9 cellular contexts compared by ENCODE assay signal in the genomic region with DNA sequence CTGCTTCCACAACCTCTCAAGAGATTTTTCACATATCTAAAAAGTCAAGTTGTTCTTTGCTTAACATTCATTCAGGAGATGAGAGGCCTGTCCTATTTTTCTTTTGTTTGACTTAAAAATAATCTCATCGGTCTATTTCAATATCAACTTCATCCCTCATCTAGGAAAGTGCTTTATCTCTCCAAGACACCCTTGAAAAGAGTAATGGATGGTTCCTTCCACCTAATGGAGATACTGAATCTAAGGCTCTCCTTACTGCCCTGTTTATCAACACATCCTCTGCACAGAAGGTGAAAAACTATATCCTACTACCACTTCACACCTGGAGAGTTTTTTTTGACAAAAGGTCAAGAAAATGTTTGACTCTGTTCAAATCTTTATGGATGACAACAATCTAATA. TPM values are rescaled to one million over a fixed set of nuclear protein-coding genes. Genes with fewer than 3 reads are reported as not detected.
DNase-seq lines count a peak whose midpoint lies in the region; ATAC-seq and TF ChIP-seq lines count a peak whose summit lies in the region.
"Had no signal": no experiment of that assay in that cellular context is flagged by ENCODE, and none has a peak within 500 bp of the region (broad histone marks: within the 10 kb centered on the region; RNA-seq: fewer than 3 reads in every experiment).

No MANE protein-coding gene starts in this region.

- intact Hi-C loops in A673 (cut with micrococcal nuclease; ENCODE audit: unreplicated experiment), result loop anchor here (5.0 to 10.0 kb wide), 2 partner anchors 70 to 97 kb away; no protein-coding TSS in a partner anchor

- BruUV-seq in A673 (replicated peaks; lab: Mats Ljungman, UMichigan), result no TSS peak

- peak overlapping the region; percentile 99 for H3K27ac Mint-ChIP-seq in memory B cell

- H3K4me1 ChIP-seq in A673 (ENCODE audit: insufficient read depth, low read length, poor library complexity, severe bottlenecking), result peaks cover 30% of the 10 kb centered on the region

- in situ Hi-C loops in astrocyte of the spinal cord (cut with HindIII; ENCODE audit: low sequenced_read_pairs), result no loop called here
- in situ Hi-C loops in KBM-7 (cut with MboI; ENCODE audit: low pct_unique_long_range_greater_than_20kb, low sequenced_read_pairs), result no loop called here

- peaks cover 2% of the 10 kb centered on the region for H3K9me3 Mint-ChIP-seq in memory B cell

- CTCF ChIA-PET in A673 (lab: Charles Lee), result no interaction called here

- no peaks in the 10 kb centered on the region for H3K27me3 ChIP-seq in A673 (replicated peaks; ENCODE audit: insufficient read depth, low read depth, low read length, poor library complexity)
- no peaks in the 10 kb centered on the region for H3K27me3 ChIP-seq in HL-60 (ENCODE audit: insufficient read depth, poor library complexity, severe bottlenecking)

- peak overlapping the region; percentile 99 for H3K27ac ChIP-seq in A673 (ENCODE audit: low read depth, low read length, poor library complexity, severe bottlenecking)
- H3K27ac ChIP-seq in HL-60 (replicated peaks), result peak overlapping the region; percentile 99

- H3K4me3 Mint-ChIP-seq in memory B cell, result peak overlapping the region; percentile 91

- peaks cover 37% of the 10 kb centered on the region for H3K4me1 Mint-ChIP-seq in memory B cell

- no peak for ATAC-seq in memory B cell (ENCODE audit: low read depth)

- H3K36me3 ChIP-seq in A673 (ENCODE audit: insufficient read depth, low read length, poor library complexity, severe bottlenecking), result peaks cover 11% of the 10 kb centered on the region

- TF ChIP-seq CTCF in A673 (conservative IDR thresholded peaks at IDR 0.05; ENCODE audit: low read depth, low read length), result no peak
- TF ChIP-seq CTCF in HL-60 (IDR thresholded peaks at IDR 0.05; ENCODE audit: insufficient read depth, low read length), result no peak
- TF ChIP-seq CTCF in astrocyte of the spinal cord (IDR thresholded peaks at IDR 0.05; ENCODE audit: low read depth, low read length), result no peak

- POLR2A ChIA-PET in A673 (lab: Charles Lee; ENCODE audit: low non-redundant PET), result no interaction called here

- no peaks in the 10 kb centered on the region for H3K27me3 Mint-ChIP-seq in memory B cell

- H3K9me3 ChIP-seq in A673 (ENCODE audit: low read depth, low read length, poor library complexity, severe bottlenecking), result no peaks in the 10 kb centered on the region

- H3K4me3 ChIP-seq in A673 (ENCODE audit: low read depth, low read length, poor library complexity, severe bottlenecking) (peak overlapping the region; percentile 94), HL-60 (replicated peaks; ENCODE audit: insufficient read depth, low read length) (peak overlapping the region; percentile 63), astrocyte of the spinal cord (ENCODE audit: low read depth, low read length) (peak overlapping the region; percentile 84)

- peaks cover 5% of the 10 kb centered on the region for H3K36me3 Mint-ChIP-seq in memory B cell

- no peak for DNase-seq in A673 (ENCODE audit: low spot score)
- DNase-seq in HL-60 (ENCODE audit: low read depth in 1 of 2, low spot score in 1 of 2), result no peak
- DNase-seq in astrocyte of the spinal cord (ENCODE audit: low read depth, low spot score), result no peak
- no peak for DNase-seq in memory B cell (ENCODE audit: low spot score in 2 of 2)
- no peak for DNase-seq in occipital lobe (lab: John Stamatoyannopoulos, UW)
- no peak for DNase-seq in anterior cingulate cortex (lab: John Stamatoyannopoulos, UW)
- no peak for DNase-seq in KBM-7
- no peak for DNase-seq in DMS114 treated with DMSO at 0.1 percent for 48 hours (lab: John Stamatoyannopoulos, UW; ENCODE audit: unreplicated experiment)
- DNase-seq: stimulated activated CD8-positive, alpha-beta memory T cell treated with anti-CD3 and anti-CD28 coated beads, Interleukin-4, amount 100 ng/mL, for 48 hours had no signal

RNA-seq across cellular contexts. Expression of a gene that starts 2.4 kb away (rescaled TPM):
- total RNA-seq in A673 (2021) (72.7 and 80.0 TPM in 2 replicates), occipital lobe (13.4 TPM)

RNA-seq across cellular contexts. Expression of a gene that starts 49.5 kb away (rescaled TPM):
- total RNA-seq in A673 (2021), result 454 and 462 TPM in 2 replicates
- total RNA-seq in occipital lobe, result 81.6 TPM
